In the genomic region with DNA sequence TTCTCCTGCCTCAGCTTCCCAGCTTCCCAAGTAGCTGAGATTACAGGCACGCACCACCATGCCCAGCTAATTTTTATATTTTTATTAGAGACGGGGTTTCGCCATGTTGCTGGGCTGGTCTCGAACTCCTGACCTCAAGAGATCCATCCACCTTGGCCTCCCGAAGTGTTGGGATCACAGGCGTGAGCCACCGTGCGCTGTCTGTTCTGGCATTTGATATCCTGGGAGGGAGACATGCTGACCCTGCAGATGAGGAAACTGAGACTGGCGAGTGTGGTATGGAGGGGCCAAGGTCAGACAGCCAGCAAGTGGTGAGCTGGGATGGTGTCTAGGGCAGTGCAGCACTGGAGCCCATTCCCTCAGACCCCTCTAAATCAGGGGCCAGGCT, we compare ENCODE assay signal across 1 cellular context.
TF ChIP-seq lines count a peak whose summit lies in the region.

No MANE protein-coding gene starts in this region.

TF ChIP-seq in HepG2, 621 proteins besides CTCF, POLR2A, EP300 and RAD21 (continued from another document and continues in another):
- TF ChIP-seq, protein P1, sequence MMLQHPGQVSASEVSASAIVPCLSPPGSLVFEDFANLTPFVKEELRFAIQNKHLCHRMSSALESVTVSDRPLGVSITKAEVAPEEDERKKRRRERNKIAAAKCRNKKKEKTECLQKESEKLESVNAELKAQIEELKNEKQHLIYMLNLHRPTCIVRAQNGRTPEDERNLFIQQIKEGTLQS (CRISPR knock-in tag; IDR thresholded peaks at IDR 0.05): no peak
- TF ChIP-seq, protein P2, sequence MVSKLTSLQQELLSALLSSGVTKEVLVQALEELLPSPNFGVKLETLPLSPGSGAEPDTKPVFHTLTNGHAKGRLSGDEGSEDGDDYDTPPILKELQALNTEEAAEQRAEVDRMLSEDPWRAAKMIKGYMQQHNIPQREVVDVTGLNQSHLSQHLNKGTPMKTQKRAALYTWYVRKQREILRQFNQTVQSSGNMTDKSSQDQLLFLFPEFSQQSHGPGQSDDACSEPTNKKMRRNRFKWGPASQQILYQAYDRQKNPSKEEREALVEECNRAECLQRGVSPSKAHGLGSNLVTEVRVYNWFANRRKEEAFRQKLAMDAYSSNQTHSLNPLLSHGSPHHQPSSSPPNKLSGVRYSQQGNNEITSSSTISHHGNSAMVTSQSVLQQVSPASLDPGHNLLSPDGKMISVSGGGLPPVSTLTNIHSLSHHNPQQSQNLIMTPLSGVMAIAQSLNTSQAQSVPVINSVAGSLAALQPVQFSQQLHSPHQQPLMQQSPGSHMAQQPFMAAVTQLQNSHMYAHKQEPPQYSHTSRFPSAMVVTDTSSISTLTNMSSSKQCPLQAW (CRISPR knock-in tag; IDR thresholded peaks at IDR 0.05): no peak
- TF ChIP-seq SMC3 (IDR thresholded peaks at IDR 0.05; ENCODE audit: low read length) (no peak), ZNF772 (CRISPR knock-in tag; IDR thresholded peaks at IDR 0.05) (no peak), ZNF672 (CRISPR knock-in tag; IDR thresholded peaks at IDR 0.05) (no peak), MTA3 (CRISPR knock-in tag; IDR thresholded peaks at IDR 0.05) (no peak), ZNF644 (CRISPR knock-in tag; IDR thresholded peaks at IDR 0.05; ENCODE audit: low read depth) (no peak), ZNF552 (CRISPR knock-in tag; IDR thresholded peaks at IDR 0.05; ENCODE audit: borderline replicate concordance) (no peak), ISX (CRISPR knock-in tag; conservative IDR thresholded peaks at IDR 0.05) (no peak), MXD4 (CRISPR knock-in tag; IDR thresholded peaks at IDR 0.05) (0 out of 2 replicates have a peak, but pooled peaks have one; percentile 8), SRSF1 (optimal IDR thresholded peaks at IDR 0.05; ENCODE audit: low read depth, low read length) (no peak), GATA4 (IDR thresholded peaks at IDR 0.05; ENCODE audit: borderline replicate concordance, low read depth) (no peak), HOXA5 (CRISPR knock-in tag; IDR thresholded peaks at IDR 0.05) (no peak), MBNL3 (CRISPR knock-in tag; conservative IDR thresholded peaks at IDR 0.05) (no peak), NCOA1 (CRISPR knock-in tag; IDR thresholded peaks at IDR 0.05) (peak; percentile 58; the same call in 1 of the 2 replicates), ZNF747 (CRISPR knock-in tag; IDR thresholded peaks at IDR 0.05; ENCODE audit: borderline replicate concordance) (no peak), MIER3 (CRISPR knock-in tag; IDR thresholded peaks at IDR 0.05; ENCODE audit: borderline replicate concordance) (no peak), ZNF557 (CRISPR knock-in tag; IDR thresholded peaks at IDR 0.05) (no peak), JUNB (CRISPR knock-in tag; IDR thresholded peaks at IDR 0.05; ENCODE audit: borderline replicate concordance) (no peak), NFIB (CRISPR knock-in tag; IDR thresholded peaks at IDR 0.05; ENCODE audit: borderline replicate concordance) (no peak), ZNF20 (CRISPR knock-in tag; IDR thresholded peaks at IDR 0.05) (no peak), ZNF660 (CRISPR knock-in tag; IDR thresholded peaks at IDR 0.05; ENCODE audit: borderline replicate concordance, low read depth) (no peak), PHF20 (CRISPR knock-in tag; IDR thresholded peaks at IDR 0.05) (no peak), ZFP1 (CRISPR knock-in tag; IDR thresholded peaks at IDR 0.05) (no peak), ZNF333 (CRISPR knock-in tag; IDR thresholded peaks at IDR 0.05; ENCODE audit: borderline replicate concordance) (no peak), PRMT3 (CRISPR knock-in tag; IDR thresholded peaks at IDR 0.05; ENCODE audit: borderline replicate concordance, low read depth) (no peak), PAWR (CRISPR knock-in tag; IDR thresholded peaks at IDR 0.05; ENCODE audit: borderline replicate concordance) (no peak), ZNF724P (CRISPR knock-in tag; IDR thresholded peaks at IDR 0.05; ENCODE audit: borderline replicate concordance) (no peak), HES4 (CRISPR knock-in tag; IDR thresholded peaks at IDR 0.05; ENCODE audit: borderline replicate concordance) (no peak), JDP2 (CRISPR knock-in tag; IDR thresholded peaks at IDR 0.05; ENCODE audit: borderline replicate concordance) (no peak), ZNF235 (CRISPR knock-in tag; IDR thresholded peaks at IDR 0.05; ENCODE audit: borderline replicate concordance) (0 out of 2 replicates have a peak, but pooled peaks have one; percentile 31), ZNF12 (CRISPR knock-in tag; IDR thresholded peaks at IDR 0.05) (no peak), ZSCAN12 (CRISPR knock-in tag; IDR thresholded peaks at IDR 0.05) (no peak), RFX5 (IDR thresholded peaks at IDR 0.05; ENCODE audit: low read depth, low read length) (no peak), PCBP2 (optimal IDR thresholded peaks at IDR 0.05; ENCODE audit: low read depth, low read length, poor library complexity, severe bottlenecking) (no peak), ZNF451 (CRISPR knock-in tag; IDR thresholded peaks at IDR 0.05) (no peak), GFI1 (CRISPR knock-in tag; IDR thresholded peaks at IDR 0.05; ENCODE audit: borderline replicate concordance) (no peak), TBL1XR1 (IDR thresholded peaks at IDR 0.05; ENCODE audit: borderline replicate concordance, low read length, partially characterized antibody) (no peak)
- TF ChIP-seq, protein P3, sequence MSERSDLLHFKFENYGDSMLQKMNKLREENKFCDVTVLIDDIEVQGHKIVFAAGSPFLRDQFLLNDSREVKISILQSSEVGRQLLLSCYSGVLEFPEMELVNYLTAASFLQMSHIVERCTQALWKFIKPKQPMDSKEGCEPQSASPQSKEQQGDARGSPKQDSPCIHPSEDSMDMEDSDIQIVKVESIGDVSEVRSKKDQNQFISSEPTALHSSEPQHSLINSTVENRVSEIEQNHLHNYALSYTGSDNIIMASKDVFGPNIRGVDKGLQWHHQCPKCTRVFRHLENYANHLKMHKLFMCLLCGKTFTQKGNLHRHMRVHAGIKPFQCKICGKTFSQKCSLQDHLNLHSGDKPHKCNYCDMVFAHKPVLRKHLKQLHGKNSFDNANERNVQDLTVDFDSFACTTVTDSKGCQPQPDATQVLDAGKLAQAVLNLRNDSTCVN (CRISPR knock-in tag; IDR thresholded peaks at IDR 0.05; ENCODE audit: borderline replicate concordance): no peak
- TF ChIP-seq, protein P4, sequence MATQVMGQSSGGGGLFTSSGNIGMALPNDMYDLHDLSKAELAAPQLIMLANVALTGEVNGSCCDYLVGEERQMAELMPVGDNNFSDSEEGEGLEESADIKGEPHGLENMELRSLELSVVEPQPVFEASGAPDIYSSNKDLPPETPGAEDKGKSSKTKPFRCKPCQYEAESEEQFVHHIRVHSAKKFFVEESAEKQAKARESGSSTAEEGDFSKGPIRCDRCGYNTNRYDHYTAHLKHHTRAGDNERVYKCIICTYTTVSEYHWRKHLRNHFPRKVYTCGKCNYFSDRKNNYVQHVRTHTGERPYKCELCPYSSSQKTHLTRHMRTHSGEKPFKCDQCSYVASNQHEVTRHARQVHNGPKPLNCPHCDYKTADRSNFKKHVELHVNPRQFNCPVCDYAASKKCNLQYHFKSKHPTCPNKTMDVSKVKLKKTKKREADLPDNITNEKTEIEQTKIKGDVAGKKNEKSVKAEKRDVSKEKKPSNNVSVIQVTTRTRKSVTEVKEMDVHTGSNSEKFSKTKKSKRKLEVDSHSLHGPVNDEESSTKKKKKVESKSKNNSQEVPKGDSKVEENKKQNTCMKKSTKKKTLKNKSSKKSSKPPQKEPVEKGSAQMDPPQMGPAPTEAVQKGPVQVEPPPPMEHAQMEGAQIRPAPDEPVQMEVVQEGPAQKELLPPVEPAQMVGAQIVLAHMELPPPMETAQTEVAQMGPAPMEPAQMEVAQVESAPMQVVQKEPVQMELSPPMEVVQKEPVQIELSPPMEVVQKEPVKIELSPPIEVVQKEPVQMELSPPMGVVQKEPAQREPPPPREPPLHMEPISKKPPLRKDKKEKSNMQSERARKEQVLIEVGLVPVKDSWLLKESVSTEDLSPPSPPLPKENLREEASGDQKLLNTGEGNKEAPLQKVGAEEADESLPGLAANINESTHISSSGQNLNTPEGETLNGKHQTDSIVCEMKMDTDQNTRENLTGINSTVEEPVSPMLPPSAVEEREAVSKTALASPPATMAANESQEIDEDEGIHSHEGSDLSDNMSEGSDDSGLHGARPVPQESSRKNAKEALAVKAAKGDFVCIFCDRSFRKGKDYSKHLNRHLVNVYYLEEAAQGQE (IDR thresholded peaks at IDR 0.05; ENCODE audit: borderline replicate concordance in 1 of 2, low read depth in 1 of 2, low read length in 2 of 2): no peak
- TF ChIP-seq, protein P5, sequence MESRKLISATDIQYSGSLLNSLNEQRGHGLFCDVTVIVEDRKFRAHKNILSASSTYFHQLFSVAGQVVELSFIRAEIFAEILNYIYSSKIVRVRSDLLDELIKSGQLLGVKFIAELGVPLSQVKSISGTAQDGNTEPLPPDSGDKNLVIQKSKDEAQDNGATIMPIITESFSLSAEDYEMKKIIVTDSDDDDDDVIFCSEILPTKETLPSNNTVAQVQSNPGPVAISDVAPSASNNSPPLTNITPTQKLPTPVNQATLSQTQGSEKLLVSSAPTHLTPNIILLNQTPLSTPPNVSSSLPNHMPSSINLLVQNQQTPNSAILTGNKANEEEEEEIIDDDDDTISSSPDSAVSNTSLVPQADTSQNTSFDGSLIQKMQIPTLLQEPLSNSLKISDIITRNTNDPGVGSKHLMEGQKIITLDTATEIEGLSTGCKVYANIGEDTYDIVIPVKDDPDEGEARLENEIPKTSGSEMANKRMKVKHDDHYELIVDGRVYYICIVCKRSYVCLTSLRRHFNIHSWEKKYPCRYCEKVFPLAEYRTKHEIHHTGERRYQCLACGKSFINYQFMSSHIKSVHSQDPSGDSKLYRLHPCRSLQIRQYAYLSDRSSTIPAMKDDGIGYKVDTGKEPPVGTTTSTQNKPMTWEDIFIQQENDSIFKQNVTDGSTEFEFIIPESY (CRISPR knock-in tag; IDR thresholded peaks at IDR 0.05): peak; percentile 62; the same call in 1 of the 2 replicates
- TF ChIP-seq, protein P6, sequence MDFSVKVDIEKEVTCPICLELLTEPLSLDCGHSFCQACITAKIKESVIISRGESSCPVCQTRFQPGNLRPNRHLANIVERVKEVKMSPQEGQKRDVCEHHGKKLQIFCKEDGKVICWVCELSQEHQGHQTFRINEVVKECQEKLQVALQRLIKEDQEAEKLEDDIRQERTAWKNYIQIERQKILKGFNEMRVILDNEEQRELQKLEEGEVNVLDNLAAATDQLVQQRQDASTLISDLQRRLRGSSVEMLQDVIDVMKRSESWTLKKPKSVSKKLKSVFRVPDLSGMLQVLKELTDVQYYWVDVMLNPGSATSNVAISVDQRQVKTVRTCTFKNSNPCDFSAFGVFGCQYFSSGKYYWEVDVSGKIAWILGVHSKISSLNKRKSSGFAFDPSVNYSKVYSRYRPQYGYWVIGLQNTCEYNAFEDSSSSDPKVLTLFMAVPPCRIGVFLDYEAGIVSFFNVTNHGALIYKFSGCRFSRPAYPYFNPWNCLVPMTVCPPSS (IDR thresholded peaks at IDR 0.05): no peak
- TF ChIP-seq, protein P7, sequence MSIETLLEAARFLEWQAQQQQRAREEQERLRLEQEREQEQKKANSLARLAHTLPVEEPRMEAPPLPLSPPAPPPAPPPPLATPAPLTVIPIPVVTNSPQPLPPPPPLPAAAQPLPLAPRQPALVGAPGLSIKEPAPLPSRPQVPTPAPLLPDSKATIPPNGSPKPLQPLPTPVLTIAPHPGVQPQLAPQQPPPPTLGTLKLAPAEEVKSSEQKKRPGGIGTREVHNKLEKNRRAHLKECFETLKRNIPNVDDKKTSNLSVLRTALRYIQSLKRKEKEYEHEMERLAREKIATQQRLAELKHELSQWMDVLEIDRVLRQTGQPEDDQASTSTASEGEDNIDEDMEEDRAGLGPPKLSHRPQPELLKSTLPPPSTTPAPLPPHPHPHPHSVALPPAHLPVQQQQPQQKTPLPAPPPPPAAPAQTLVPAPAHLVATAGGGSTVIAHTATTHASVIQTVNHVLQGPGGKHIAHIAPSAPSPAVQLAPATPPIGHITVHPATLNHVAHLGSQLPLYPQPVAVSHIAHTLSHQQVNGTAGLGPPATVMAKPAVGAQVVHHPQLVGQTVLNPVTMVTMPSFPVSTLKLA (IDR thresholded peaks at IDR 0.05): no peak
- TF ChIP-seq, protein P8, sequence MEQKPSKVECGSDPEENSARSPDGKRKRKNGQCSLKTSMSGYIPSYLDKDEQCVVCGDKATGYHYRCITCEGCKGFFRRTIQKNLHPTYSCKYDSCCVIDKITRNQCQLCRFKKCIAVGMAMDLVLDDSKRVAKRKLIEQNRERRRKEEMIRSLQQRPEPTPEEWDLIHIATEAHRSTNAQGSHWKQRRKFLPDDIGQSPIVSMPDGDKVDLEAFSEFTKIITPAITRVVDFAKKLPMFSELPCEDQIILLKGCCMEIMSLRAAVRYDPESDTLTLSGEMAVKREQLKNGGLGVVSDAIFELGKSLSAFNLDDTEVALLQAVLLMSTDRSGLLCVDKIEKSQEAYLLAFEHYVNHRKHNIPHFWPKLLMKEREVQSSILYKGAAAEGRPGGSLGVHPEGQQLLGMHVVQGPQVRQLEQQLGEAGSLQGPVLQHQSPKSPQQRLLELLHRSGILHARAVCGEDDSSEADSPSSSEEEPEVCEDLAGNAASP (CRISPR knock-in tag; IDR thresholded peaks at IDR 0.05; ENCODE audit: borderline replicate concordance): no peak
- TF ChIP-seq, protein P9, sequence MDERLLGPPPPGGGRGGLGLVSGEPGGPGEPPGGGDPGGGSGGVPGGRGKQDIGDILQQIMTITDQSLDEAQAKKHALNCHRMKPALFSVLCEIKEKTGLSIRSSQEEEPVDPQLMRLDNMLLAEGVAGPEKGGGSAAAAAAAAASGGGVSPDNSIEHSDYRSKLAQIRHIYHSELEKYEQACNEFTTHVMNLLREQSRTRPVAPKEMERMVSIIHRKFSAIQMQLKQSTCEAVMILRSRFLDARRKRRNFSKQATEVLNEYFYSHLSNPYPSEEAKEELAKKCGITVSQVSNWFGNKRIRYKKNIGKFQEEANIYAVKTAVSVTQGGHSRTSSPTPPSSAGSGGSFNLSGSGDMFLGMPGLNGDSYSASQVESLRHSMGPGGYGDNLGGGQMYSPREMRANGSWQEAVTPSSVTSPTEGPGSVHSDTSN (CRISPR knock-in tag; IDR thresholded peaks at IDR 0.05): no peak
- TF ChIP-seq, protein P10, sequence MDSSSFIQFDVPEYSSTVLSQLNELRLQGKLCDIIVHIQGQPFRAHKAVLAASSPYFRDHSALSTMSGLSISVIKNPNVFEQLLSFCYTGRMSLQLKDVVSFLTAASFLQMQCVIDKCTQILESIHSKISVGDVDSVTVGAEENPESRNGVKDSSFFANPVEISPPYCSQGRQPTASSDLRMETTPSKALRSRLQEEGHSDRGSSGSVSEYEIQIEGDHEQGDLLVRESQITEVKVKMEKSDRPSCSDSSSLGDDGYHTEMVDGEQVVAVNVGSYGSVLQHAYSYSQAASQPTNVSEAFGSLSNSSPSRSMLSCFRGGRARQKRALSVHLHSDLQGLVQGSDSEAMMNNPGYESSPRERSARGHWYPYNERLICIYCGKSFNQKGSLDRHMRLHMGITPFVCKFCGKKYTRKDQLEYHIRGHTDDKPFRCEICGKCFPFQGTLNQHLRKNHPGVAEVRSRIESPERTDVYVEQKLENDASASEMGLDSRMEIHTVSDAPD (CRISPR knock-in tag; IDR thresholded peaks at IDR 0.05): 0 out of 2 replicates have a peak, but pooled peaks have one; percentile 7
